8 cellular contexts compared by ENCODE assay signal in the genomic region with DNA sequence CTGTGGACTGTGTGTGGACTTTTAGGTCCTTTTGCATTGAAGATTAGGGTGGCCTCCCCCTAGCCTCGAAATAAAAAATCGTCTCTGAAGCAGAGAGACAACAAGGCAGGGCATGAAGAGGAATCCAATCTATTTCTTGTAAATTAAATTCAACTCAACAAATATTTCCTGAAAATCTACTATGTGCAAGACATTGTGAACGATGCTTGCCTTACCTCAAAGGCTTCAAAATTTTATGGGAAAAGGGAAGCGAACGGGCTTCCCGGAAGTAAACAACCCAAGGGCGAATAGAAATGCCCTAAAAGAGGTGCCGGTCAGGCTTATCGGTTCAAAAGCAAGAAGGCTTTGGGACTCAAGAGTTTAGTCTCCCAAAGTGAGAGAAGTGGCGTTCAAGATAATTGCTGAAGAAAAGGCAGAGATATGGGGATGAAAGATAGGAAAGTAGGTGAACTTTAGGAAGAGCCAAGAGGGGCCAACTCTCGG. TPM values are rescaled to one million over a fixed set of nuclear protein-coding genes. Genes with fewer than 3 reads are reported as not detected.
DNase-seq lines count a peak whose midpoint lies in the region; ATAC-seq and TF ChIP-seq lines count a peak whose summit lies in the region.

No MANE protein-coding gene starts in this region.

- TF ChIP-seq CTCF in fibroblast of mammary gland (conservative IDR thresholded peaks at IDR 0.05; ENCODE audit: control insufficient read depth, insufficient read depth, low read depth, low read length) (no peak), psoas muscle (IDR thresholded peaks at IDR 0.05) (no peak)

- peak overlapping the region; percentile 26 for H3K27ac ChIP-seq in psoas muscle

- peak; percentile 75 for DNase-seq in DMS 273 (lab: John Stamatoyannopoulos, UW; ENCODE audit: unreplicated experiment)
- DNase-seq in DMS 273 treated with DMSO at 0.1 percent for 48 hours (lab: John Stamatoyannopoulos, UW), result no peak
- peak; percentile 38 for DNase-seq in fibroblast of mammary gland (ENCODE audit: low read depth)
- no peak for DNase-seq in psoas muscle
- DNase-seq in GM19240 (ENCODE audit: insufficient read length, low spot score), result no peak

- ATAC-seq in HG03095 (IDR thresholded peaks at IDR 0.05; ENCODE audit: unreplicated experiment), result peak; percentile 8
- peak; percentile 5; the same call in 2 of the 3 replicates for ATAC-seq in SK-N-SH treated with all-trans-retinoic acid at 6 μM for 48 hours
- no peak for ATAC-seq in psoas muscle
- no peak for ATAC-seq in HG03159 (IDR thresholded peaks at IDR 0.05; ENCODE audit: unreplicated experiment)

- H3K4me3 ChIP-seq in fibroblast of mammary gland (ENCODE audit: control insufficient read depth, low read depth, low read length) (peak overlapping the region; percentile 89), psoas muscle (peak overlapping the region; percentile 76)

- intact Hi-C loops in psoas muscle (cut with DNase I), result loop anchor here in 1 of 2 donors (5.0 kb wide), 2 partner anchors 71 to 274 kb away; no protein-coding TSS in a partner anchor

- no peaks in the 10 kb centered on the region for H3K9me3 ChIP-seq in psoas muscle

- no peaks in the 10 kb centered on the region for H3K27me3 ChIP-seq in psoas muscle (ENCODE audit: insufficient read depth in 3 of 3, low read length in 2 of 3)

- peaks cover 17% of the 10 kb centered on the region for H3K4me1 ChIP-seq in psoas muscle

- H3K36me3 ChIP-seq in psoas muscle (ENCODE audit: insufficient read depth in 1 of 2, low read depth in 1 of 2), result no peaks in the 10 kb centered on the region

- WGBS in psoas muscle, 3 donors, result 5 to 6% (median 5%) methylated on average over 11 of the region's 11 CpGs

TF ChIP-seq in SK-N-SH treated with all-trans-retinoic acid at 6 μM for 48 hours, 23 proteins besides CTCF, POLR2A, EP300 and RAD21:
- TF ChIP-seq PPARA (CRISPR knock-in tag; IDR thresholded peaks at IDR 0.05; ENCODE audit: borderline replicate concordance) (no peak), SNAI2 (CRISPR knock-in tag; IDR thresholded peaks at IDR 0.05) (no peak), CSDC2 (CRISPR knock-in tag; IDR thresholded peaks at IDR 0.05) (0 out of 2 replicates have a peak, but pooled peaks have one; percentile 20), TCF4 (CRISPR knock-in tag; IDR thresholded peaks at IDR 0.05; ENCODE audit: borderline replicate concordance) (no peak), BACH2 (CRISPR knock-in tag; IDR thresholded peaks at IDR 0.05; ENCODE audit: borderline replicate concordance) (no peak), GLIS3 (CRISPR knock-in tag; IDR thresholded peaks at IDR 0.05) (no peak)
- TF ChIP-seq, protein P1, sequence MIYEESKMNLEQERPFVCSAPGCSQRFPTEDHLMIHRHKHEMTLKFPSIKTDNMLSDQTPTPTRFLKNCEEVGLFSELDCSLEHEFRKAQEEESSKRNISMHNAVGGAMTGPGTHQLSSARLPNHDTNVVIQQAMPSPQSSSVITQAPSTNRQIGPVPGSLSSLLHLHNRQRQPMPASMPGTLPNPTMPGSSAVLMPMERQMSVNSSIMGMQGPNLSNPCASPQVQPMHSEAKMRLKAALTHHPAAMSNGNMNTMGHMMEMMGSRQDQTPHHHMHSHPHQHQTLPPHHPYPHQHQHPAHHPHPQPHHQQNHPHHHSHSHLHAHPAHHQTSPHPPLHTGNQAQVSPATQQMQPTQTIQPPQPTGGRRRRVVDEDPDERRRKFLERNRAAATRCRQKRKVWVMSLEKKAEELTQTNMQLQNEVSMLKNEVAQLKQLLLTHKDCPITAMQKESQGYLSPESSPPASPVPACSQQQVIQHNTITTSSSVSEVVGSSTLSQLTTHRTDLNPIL (CRISPR knock-in tag; IDR thresholded peaks at IDR 0.05; ENCODE audit: low read depth), result no peak
- TF ChIP-seq, protein P2, sequence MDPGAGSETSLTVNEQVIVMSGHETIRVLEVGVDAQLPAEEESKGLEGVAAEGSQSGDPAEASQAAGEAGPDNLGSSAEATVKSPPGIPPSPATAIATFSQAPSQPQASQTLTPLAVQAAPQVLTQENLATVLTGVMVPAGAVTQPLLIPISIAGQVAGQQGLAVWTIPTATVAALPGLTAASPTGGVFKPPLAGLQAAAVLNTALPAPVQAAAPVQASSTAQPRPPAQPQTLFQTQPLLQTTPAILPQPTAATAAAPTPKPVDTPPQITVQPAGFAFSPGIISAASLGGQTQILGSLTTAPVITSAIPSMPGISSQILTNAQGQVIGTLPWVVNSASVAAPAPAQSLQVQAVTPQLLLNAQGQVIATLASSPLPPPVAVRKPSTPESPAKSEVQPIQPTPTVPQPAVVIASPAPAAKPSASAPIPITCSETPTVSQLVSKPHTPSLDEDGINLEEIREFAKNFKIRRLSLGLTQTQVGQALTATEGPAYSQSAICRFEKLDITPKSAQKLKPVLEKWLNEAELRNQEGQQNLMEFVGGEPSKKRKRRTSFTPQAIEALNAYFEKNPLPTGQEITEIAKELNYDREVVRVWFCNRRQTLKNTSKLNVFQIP (CRISPR knock-in tag; IDR thresholded peaks at IDR 0.05; ENCODE audit: borderline replicate concordance, low read depth), result no peak
TF ChIP-seq in SK-N-SH treated with all-trans-retinoic acid at 6 μM for 48 hours: peak in this region for 1.

RNA-seq across cellular contexts. Expression of a gene that starts 0.5 kb away (rescaled TPM):
- total RNA-seq in psoas muscle, result 1 to 10 TPM in 1 of 4 donors, under 1 TPM in 3; 0.37 to 1.6 (median 0.52) TPM
- polyA plus RNA-seq in psoas muscle, result under 1 TPM; 0.10 to 0.57 (median 0.18) TPM

RNA-seq across cellular contexts. Expression of a gene that starts 0.8 kb away (rescaled TPM):
- total RNA-seq in psoas muscle, result 10 to 100 TPM; 14.7 to 19.7 (median 16.4) TPM
- 10 to 100 TPM; 19.6 to 31.0 (median 28.3) TPM for polyA plus RNA-seq in psoas muscle

RNA-seq across cellular contexts. Expression of a gene that starts 48.2 kb away (rescaled TPM):
- 10 to 100 TPM; 16.3 to 34.1 (median 25.1) TPM for total RNA-seq in psoas muscle
- 10 to 100 TPM in 2 of 3 donors, 1 to 10 TPM in 1; 6.3 to 50.7 (median 38.6) TPM for polyA plus RNA-seq in psoas muscle

Comparison
In these comparisons a context has a peak if more than half of its experiments do, and no peak if none do; other contexts are left out.
1. DNase-seq: peak in DMS 273 (single experiment) and fibroblast of mammary gland (single experiment); none in DMS 273 treated with DMSO at 0.1 percent for 48 hours (single experiment), psoas muscle (0 of 2) and GM19240 (single experiment).
2. ATAC-seq: peak in HG03095 (single experiment) and SK-N-SH treated with all-trans-retinoic acid at 6 μM for 48 hours (single experiment); none in psoas muscle (0 of 4) and HG03159 (single experiment).